1 cellular context compared by ENCODE assay signal in the genomic region with DNA sequence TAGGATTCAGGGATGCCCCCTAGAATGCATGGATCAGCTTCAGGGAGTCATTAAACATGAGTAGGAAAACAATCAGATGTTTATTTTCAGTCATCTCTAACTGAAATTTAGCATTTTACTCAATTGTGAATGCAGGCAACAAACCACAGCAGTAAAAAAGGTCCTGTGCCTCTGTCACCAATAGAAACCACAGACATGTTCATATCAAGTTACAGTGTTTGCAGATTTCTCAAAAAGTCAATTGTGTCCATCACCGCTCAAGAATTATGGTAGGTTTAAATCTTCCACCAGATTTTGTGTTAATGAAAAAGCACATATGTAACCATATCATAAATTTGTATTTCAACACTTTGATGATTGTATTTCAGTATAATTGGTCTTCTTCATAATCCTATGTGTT.
TF ChIP-seq lines count a peak whose summit lies in the region.

No MANE protein-coding gene starts in this region.

TF ChIP-seq in HEK293, 187 proteins besides CTCF, POLR2A, EP300 and RAD21 (continued from another document):
- TF ChIP-seq, protein P1, sequence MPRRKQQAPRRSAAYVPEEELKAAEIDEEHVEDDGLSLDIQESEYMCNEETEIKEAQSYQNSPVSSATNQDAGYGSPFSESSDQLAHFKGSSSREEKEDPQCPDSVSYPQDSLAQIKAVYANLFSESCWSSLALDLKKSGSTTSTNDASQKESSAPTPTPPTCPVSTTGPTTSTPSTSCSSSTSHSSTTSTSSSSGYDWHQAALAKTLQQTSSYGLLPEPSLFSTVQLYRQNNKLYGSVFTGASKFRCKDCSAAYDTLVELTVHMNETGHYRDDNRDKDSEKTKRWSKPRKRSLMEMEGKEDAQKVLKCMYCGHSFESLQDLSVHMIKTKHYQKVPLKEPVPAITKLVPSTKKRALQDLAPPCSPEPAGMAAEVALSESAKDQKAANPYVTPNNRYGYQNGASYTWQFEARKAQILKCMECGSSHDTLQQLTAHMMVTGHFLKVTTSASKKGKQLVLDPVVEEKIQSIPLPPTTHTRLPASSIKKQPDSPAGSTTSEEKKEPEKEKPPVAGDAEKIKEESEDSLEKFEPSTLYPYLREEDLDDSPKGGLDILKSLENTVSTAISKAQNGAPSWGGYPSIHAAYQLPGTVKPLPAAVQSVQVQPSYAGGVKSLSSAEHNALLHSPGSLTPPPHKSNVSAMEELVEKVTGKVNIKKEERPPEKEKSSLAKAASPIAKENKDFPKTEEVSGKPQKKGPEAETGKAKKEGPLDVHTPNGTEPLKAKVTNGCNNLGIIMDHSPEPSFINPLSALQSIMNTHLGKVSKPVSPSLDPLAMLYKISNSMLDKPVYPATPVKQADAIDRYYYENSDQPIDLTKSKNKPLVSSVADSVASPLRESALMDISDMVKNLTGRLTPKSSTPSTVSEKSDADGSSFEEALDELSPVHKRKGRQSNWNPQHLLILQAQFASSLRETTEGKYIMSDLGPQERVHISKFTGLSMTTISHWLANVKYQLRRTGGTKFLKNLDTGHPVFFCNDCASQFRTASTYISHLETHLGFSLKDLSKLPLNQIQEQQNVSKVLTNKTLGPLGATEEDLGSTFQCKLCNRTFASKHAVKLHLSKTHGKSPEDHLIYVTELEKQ (tag by site-specific recombination; IDR thresholded peaks at IDR 0.05; ENCODE audit: borderline replicate concordance), result 0 out of 2 replicates have a peak, but pooled peaks have one; percentile 29
- TF ChIP-seq ZXDB (tag by site-specific recombination; IDR thresholded peaks at IDR 0.05) (0 out of 2 replicates have a peak, but pooled peaks have one; percentile 15), ZNF561 (tag by site-specific recombination; IDR thresholded peaks at IDR 0.05; ENCODE audit: borderline replicate concordance) (peak; percentile 30; the same call in 1 of the 2 replicates), ZNF239 (tag by site-specific recombination; IDR thresholded peaks at IDR 0.05) (no peak), ZNF596 (tag by site-specific recombination; IDR thresholded peaks at IDR 0.05) (no peak), REPIN1 (tag by site-specific recombination; IDR thresholded peaks at IDR 0.05; ENCODE audit: low read depth) (no peak)
TF ChIP-seq in HEK293: peak in this region for 15.
